Comparison of ENCODE assay signal across 14 cellular contexts in genomic region chr2:226730487-226730886, GRCh38.
A peak's percentile ranks its signal among the peaks of the same experiment; 100 is the strongest.
DNase-seq lines count a peak whose midpoint lies in the region; ATAC-seq and TF ChIP-seq lines count a peak whose summit lies in the region.
"Had no signal": no experiment of that assay in that cellular context is flagged by ENCODE, and none has a peak within 500 bp of the region (broad histone marks: within the 10 kb centered on the region; RNA-seq: fewer than 3 reads in every experiment).

No MANE protein-coding gene starts in this region.

- 85% methylated on average over 4 of the region's 4 CpGs for WGBS in SK-N-SH (ENCODE audit: low lambda C conversion rate)
- no CpG with 5 or more reads among the region's 4 CpGs for WGBS in mesendoderm (ENCODE audit: extremely low coverage, insufficient coverage, low lambda C conversion rate)

- H2AK5ac ChIP-seq in mesendoderm (ENCODE audit: low read length): no peak overlapping the region

- H3K27me3 ChIP-seq in SK-N-SH (ENCODE audit: insufficient read depth): no peaks in the 10 kb centered on the region
- H3K27me3 ChIP-seq in mesendoderm (ENCODE audit: insufficient read depth, low read length, poor library complexity): no peaks in the 10 kb centered on the region

- no peak overlapping the region for H4K5ac ChIP-seq in mesendoderm (ENCODE audit: low read length)

- no peaks in the 10 kb centered on the region for H3K9me2 ChIP-seq in SK-N-SH

- CTCF ChIA-PET in SK-N-SH (lab: Yijun Ruan, JAX): interaction anchor here (1.0 kb wide), 1 partner anchor 72 kb away, joined by 4 read pairs; no protein-coding TSS in a partner anchor

- H3K4me1 ChIP-seq in SK-N-SH (ENCODE audit: control insufficient read depth in 1 of 2, insufficient read depth in 2 of 2, low read depth in 1 of 2, low read length in 1 of 2): no peaks in the 10 kb centered on the region; a peak in 1 of 4 replicates
- peaks cover 2% of the 10 kb centered on the region for H3K4me1 ChIP-seq in mesendoderm (ENCODE audit: control insufficient read depth, low read depth, low read length)

- no peak overlapping the region for H3K56ac ChIP-seq in mesendoderm (ENCODE audit: low read length)

- H3K18ac ChIP-seq in mesendoderm (ENCODE audit: low read length): no peak overlapping the region

- no peak overlapping the region for H2BK120ac ChIP-seq in mesendoderm (ENCODE audit: low read depth, low read length)

- H4K8ac ChIP-seq in mesendoderm (ENCODE audit: low read depth, low read length): no peak overlapping the region

- H3K4me2 ChIP-seq in SK-N-SH (no peak overlapping the region), mesendoderm (ENCODE audit: low read length) (no peak overlapping the region)

- H3K4me3 ChIP-seq in SK-N-SH (ENCODE audit: low read depth in 2 of 2, low read length in 1 of 2) (no peak overlapping the region), mesendoderm (ENCODE audit: low read length) (no peak overlapping the region)

- H3K4ac ChIP-seq in mesendoderm (ENCODE audit: low read depth, low read length): no peak overlapping the region

- H2BK5ac ChIP-seq in mesendoderm (ENCODE audit: low read length): no peak overlapping the region

- no peaks in the 10 kb centered on the region for H3K79me1 ChIP-seq in mesendoderm (ENCODE audit: low read length)

- no peak for ATAC-seq in HG03196 (IDR thresholded peaks at IDR 0.05; ENCODE audit: unreplicated experiment)

- H3K79me2 ChIP-seq in SK-N-SH (ENCODE audit: insufficient read depth) (no peaks in the 10 kb centered on the region), mesendoderm (ENCODE audit: control insufficient read depth, insufficient read depth, low read length) (no peaks in the 10 kb centered on the region)

- DNase-seq in H4 (ENCODE audit: low spot score): peak; percentile 22
- peak; percentile 19 for DNase-seq in SK-N-SH
- DNase-seq in fibroblast of peridontal ligament (ENCODE audit: extremely low read depth): peak; percentile 54
- DNase-seq in mesendoderm: peak; percentile 80
- DNase-seq in mucosa of gallbladder (ENCODE audit: low spot score): no peak
- no peak for DNase-seq in KBM-7
- DNase-seq in central memory CD4-positive, alpha-beta T cell: no peak
- DNase-seq: activated CD4-positive, alpha-beta memory T cell treated with anti-CD3 and anti-CD28 coated beads, Interleukin-2, amount 10 ng/mL, durations not matched to agents 7 days and 5 days; activated naive CD4-positive, alpha-beta T cell treated with anti-CD3 and anti-CD28 coated beads, Interleukin-2, amount 10 ng/mL, durations not matched to agents 7 days and 5 days; CD8-positive, alpha-beta memory T cell; dermis blood vessel endothelial cell; head of caudate nucleus; NCI-H187 treated with DMSO at 0.1 percent for 48 hours had no signal

- no peak overlapping the region for H3K27ac ChIP-seq in SK-N-SH (ENCODE audit: low read depth in 2 of 2, low read length in 1 of 2)
- no peak overlapping the region for H3K27ac ChIP-seq in mesendoderm (ENCODE audit: low read depth, low read length)

- POLR2A ChIA-PET in SK-N-SH (lab: Yijun Ruan, JAX): no interaction called here

- no peaks in the 10 kb centered on the region for H3K9me3 ChIP-seq in SK-N-SH

- peak; percentile 45 for TF ChIP-seq RAD21 in SK-N-SH (IDR thresholded peaks at IDR 0.05; ENCODE audit: low read length)

- in situ Hi-C loops in KBM-7 (cut with MboI; ENCODE audit: low pct_unique_long_range_greater_than_20kb, low sequenced_read_pairs): no loop called here

- H3F3A ChIP-seq in SK-N-SH (replicated peaks; ENCODE audit: insufficient read depth): peaks cover 4% of the 10 kb centered on the region

- 0 out of 2 replicates have a peak, but pooled peaks have one; percentile 11 for TF ChIP-seq CTCF in SK-N-SH (IDR thresholded peaks at IDR 0.05)

- H3K36me3 ChIP-seq in SK-N-SH (replicated peaks in 1 of 2; ENCODE audit: control insufficient read depth in 1 of 2, insufficient read depth in 2 of 2, low read length in 1 of 2): peaks cover 5 to 22% of the 10 kb centered on the region in 2 experiments
- no peaks in the 10 kb centered on the region for H3K36me3 ChIP-seq in mesendoderm (ENCODE audit: control insufficient read depth, insufficient read depth, low read length)

- H2BK15ac ChIP-seq in mesendoderm (replicated peaks; ENCODE audit: low read depth): no peak overlapping the region

- no peaks in the 10 kb centered on the region for H4K20me1 ChIP-seq in SK-N-SH (ENCODE audit: insufficient read depth)

- no peak overlapping the region for H2AFZ ChIP-seq in SK-N-SH (ENCODE audit: low read depth)

- no peak for TF ChIP-seq EP300 in SK-N-SH (IDR thresholded peaks at IDR 0.05; ENCODE audit: borderline replicate concordance in 1 of 2, low read depth in 1 of 2, low read length in 1 of 2)

- no peak overlapping the region for H3K23ac ChIP-seq in mesendoderm (ENCODE audit: low read length)

- no peak overlapping the region for H3K9ac ChIP-seq in SK-N-SH
- H3K9ac ChIP-seq in mesendoderm (ENCODE audit: low read length): no peak overlapping the region

TF ChIP-seq in SK-N-SH, 30 proteins besides CTCF, POLR2A, EP300 and RAD21:
- TF ChIP-seq RXRA (IDR thresholded peaks at IDR 0.05; ENCODE audit: borderline replicate concordance, low read depth): no peak
- no peak for TF ChIP-seq MEF2A (IDR thresholded peaks at IDR 0.05; ENCODE audit: borderline replicate concordance, low read depth)
- TF ChIP-seq RCOR1 (IDR thresholded peaks at IDR 0.05; ENCODE audit: low read length): no peak
- TF ChIP-seq, protein P1, sequence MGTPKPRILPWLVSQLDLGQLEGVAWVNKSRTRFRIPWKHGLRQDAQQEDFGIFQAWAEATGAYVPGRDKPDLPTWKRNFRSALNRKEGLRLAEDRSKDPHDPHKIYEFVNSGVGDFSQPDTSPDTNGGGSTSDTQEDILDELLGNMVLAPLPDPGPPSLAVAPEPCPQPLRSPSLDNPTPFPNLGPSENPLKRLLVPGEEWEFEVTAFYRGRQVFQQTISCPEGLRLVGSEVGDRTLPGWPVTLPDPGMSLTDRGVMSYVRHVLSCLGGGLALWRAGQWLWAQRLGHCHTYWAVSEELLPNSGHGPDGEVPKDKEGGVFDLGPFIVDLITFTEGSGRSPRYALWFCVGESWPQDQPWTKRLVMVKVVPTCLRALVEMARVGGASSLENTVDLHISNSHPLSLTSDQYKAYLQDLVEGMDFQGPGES (IDR thresholded peaks at IDR 0.05; ENCODE audit: low read depth, low read length): no peak
- TF ChIP-seq CHD2 (IDR thresholded peaks at IDR 0.05; ENCODE audit: low read length, partially characterized antibody): no peak
- TF ChIP-seq NFIC (IDR thresholded peaks at IDR 0.05; ENCODE audit: borderline replicate concordance): no peak
- no peak for TF ChIP-seq ELF1 (IDR thresholded peaks at IDR 0.05)
- TF ChIP-seq GATA2 (CRISPR knock-in tag; IDR thresholded peaks at IDR 0.05): no peak
- no peak for TF ChIP-seq FOXJ3 (CRISPR knock-in tag; IDR thresholded peaks at IDR 0.05)
- TF ChIP-seq NRF1 (IDR thresholded peaks at IDR 0.05; ENCODE audit: low read depth, low read length): no peak
- no peak for TF ChIP-seq TAF1 (IDR thresholded peaks at IDR 0.05; ENCODE audit: borderline replicate concordance, low read depth, low read length)
- no peak for TF ChIP-seq SMC3 (IDR thresholded peaks at IDR 0.05; ENCODE audit: low read depth, low read length)
- TF ChIP-seq USF2 (IDR thresholded peaks at IDR 0.05; ENCODE audit: borderline replicate concordance, low read depth, low read length): no peak
- no peak for TF ChIP-seq POLR2AphosphoS5 (IDR thresholded peaks at IDR 0.05; ENCODE audit: low read depth, low read length)
- no peak for TF ChIP-seq MXI1 (IDR thresholded peaks at IDR 0.05; ENCODE audit: low read depth, low read length)
TF ChIP-seq in SK-N-SH: peak in this region for 0.

Comparison
In these comparisons a context has a peak if more than half of its experiments do, and no peak if none do; other contexts are left out.
1. DNase-seq: peak in H4 (single experiment), SK-N-SH (single experiment), fibroblast of peridontal ligament (single experiment) and mesendoderm (single experiment); none in mucosa of gallbladder (single experiment), KBM-7 (single experiment) and central memory CD4-positive, alpha-beta T cell (single experiment).